ENCODE assay signal across 1 cellular context in the genomic region with DNA sequence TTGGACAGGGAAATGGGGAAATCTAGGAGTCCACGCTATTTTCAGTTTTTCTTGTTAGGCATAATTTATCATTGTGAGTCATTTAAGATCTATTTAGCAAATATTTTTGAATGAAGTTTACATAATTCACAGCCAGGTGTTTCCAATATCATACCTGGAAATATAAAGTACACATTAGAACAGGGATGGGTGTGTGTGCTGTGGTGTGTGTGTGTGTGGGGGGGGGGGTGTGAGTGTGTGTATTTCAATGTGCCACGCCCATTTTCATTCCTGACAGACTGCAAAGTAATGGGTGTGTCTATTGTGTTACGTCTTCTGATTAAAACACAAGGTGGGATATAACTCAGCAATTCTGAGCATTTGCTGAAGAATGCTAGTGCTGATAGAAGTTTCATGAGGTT.
TF ChIP-seq lines count a peak whose summit lies in the region.

No MANE protein-coding gene starts in this region.

TF ChIP-seq in HEK293, 187 proteins besides CTCF, POLR2A, EP300 and RAD21 (continued from another document):
- TF ChIP-seq ZFP37 (tag by site-specific recombination; IDR thresholded peaks at IDR 0.05), result no peak
- no peak for TF ChIP-seq ZNF837 (tag by site-specific recombination; IDR thresholded peaks at IDR 0.05)
- no peak for TF ChIP-seq ZNF121 (tag by site-specific recombination; IDR thresholded peaks at IDR 0.05)
- TF ChIP-seq OSR2 (tag by site-specific recombination; IDR thresholded peaks at IDR 0.05), result no peak
- TF ChIP-seq, protein P1, sequence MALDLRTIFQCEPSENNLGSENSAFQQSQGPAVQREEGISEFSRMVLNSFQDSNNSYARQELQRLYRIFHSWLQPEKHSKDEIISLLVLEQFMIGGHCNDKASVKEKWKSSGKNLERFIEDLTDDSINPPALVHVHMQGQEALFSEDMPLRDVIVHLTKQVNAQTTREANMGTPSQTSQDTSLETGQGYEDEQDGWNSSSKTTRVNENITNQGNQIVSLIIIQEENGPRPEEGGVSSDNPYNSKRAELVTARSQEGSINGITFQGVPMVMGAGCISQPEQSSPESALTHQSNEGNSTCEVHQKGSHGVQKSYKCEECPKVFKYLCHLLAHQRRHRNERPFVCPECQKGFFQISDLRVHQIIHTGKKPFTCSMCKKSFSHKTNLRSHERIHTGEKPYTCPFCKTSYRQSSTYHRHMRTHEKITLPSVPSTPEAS (tag by site-specific recombination; IDR thresholded peaks at IDR 0.05), result 0 out of 2 replicates have a peak, but pooled peaks have one; percentile 34
- TF ChIP-seq ZNF354C (tag by site-specific recombination; IDR thresholded peaks at IDR 0.05; ENCODE audit: borderline replicate concordance, low read depth), result no peak
- TF ChIP-seq ZNF174 (tag by site-specific recombination; IDR thresholded peaks at IDR 0.05), result no peak
- TF ChIP-seq, protein P2, sequence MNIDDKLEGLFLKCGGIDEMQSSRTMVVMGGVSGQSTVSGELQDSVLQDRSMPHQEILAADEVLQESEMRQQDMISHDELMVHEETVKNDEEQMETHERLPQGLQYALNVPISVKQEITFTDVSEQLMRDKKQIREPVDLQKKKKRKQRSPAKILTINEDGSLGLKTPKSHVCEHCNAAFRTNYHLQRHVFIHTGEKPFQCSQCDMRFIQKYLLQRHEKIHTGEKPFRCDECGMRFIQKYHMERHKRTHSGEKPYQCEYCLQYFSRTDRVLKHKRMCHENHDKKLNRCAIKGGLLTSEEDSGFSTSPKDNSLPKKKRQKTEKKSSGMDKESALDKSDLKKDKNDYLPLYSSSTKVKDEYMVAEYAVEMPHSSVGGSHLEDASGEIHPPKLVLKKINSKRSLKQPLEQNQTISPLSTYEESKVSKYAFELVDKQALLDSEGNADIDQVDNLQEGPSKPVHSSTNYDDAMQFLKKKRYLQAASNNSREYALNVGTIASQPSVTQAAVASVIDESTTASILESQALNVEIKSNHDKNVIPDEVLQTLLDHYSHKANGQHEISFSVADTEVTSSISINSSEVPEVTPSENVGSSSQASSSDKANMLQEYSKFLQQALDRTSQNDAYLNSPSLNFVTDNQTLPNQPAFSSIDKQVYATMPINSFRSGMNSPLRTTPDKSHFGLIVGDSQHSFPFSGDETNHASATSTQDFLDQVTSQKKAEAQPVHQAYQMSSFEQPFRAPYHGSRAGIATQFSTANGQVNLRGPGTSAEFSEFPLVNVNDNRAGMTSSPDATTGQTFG (tag by site-specific recombination; IDR thresholded peaks at IDR 0.05; ENCODE audit: borderline replicate concordance), result no peak
- TF ChIP-seq ZNF654 (tag by site-specific recombination; IDR thresholded peaks at IDR 0.05; ENCODE audit: low read depth), result no peak
